Comparison of ENCODE assay signal across 8 cellular contexts in the genomic region with DNA sequence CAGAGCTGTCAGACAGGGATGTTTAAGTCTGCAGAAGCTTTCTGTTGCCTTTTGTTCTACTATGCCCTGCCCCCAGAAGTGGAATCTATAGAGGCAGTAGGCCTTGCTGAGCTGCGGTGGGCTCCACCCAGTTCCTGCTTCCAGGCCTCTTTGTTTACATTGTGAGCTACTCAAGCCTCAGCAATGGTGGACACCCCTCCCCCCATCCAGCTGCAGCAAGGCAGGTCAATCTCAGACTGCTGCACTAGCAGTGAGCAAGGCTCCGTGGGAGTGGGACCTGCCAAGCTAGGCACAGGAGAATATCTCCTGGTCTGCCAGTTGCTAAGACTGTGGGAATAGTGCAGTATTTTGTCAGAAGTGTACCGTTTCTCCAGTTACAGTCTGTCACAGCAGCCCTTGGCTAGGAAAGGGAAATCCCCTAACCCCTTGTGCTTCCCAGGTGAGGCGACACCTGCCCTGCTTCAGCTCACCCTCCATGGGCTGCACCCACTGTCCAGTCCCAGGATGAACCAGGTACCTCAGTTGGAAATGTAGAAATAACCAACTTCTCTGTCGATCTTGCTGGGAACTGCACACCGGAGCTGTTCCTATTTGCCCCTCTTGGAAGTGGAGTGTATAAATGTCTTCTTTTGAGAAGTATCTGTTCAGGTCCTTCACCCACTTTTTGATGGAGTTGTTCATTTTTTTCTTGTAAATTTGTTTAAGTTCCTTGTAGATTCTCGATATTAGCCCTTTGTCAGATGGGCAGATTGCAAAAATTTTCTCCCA.
DNase-seq lines count a peak whose midpoint lies in the region; ATAC-seq and TF ChIP-seq lines count a peak whose summit lies in the region.

No MANE protein-coding gene starts in this region.

- DNase-seq in DND-41: peak; percentile 86
- peak; percentile 88 for DNase-seq in NCI-H2029 (lab: John Stamatoyannopoulos, UW)
- peak; percentile 56 for DNase-seq in kidney tubule cell (ENCODE audit: low spot score)
- DNase-seq in NCI-H524 treated with DMSO at 0.1 percent for 48 hours (lab: John Stamatoyannopoulos, UW): no peak
- no peak for DNase-seq in NCI-H128 (lab: John Stamatoyannopoulos, UW; ENCODE audit: unreplicated experiment)
- DNase-seq in posterior vena cava (ENCODE audit: low spot score): no peak
- DNase-seq in GM19238 (ENCODE audit: insufficient read length, low spot score): no peak

- TF ChIP-seq CTCF in DND-41 (IDR thresholded peaks at IDR 0.05; ENCODE audit: borderline replicate concordance, extremely low read depth, low read length, poor library complexity, severe bottlenecking): no peak

- peaks cover 14% of the 10 kb centered on the region for H3K4me1 Mint-ChIP-seq in activated T-helper 17 cell treated with anti-CD3 and anti-CD28 coated beads, Interleukin-2, amount 50 U/mL, for 72 hours

- peak; percentile 97 for ATAC-seq in DND-41 (ENCODE audit: insufficient read depth, low read depth)
- ATAC-seq in activated T-helper 17 cell treated with anti-CD3 and anti-CD28 coated beads, Interleukin-2, amount 50 U/mL, for 72 hours (replicated peaks): no peak

- intact Hi-C loops in posterior vena cava (cut with DNase I): no loop called here

- H3K79me2 ChIP-seq in DND-41 (ENCODE audit: insufficient read depth, low read length): no peaks in the 10 kb centered on the region

- no peak overlapping the region for H3K27ac Mint-ChIP-seq in activated T-helper 17 cell treated with anti-CD3 and anti-CD28 coated beads, Interleukin-2, amount 50 U/mL, for 72 hours

- peaks cover 20% of the 10 kb centered on the region for H3K4me1 ChIP-seq in DND-41 (ENCODE audit: insufficient read depth, low read length)

- no peak overlapping the region for H3K4me3 ChIP-seq in DND-41 (ENCODE audit: low read depth in 1 of 2, low read length in 2 of 2)

- H2AFZ ChIP-seq in DND-41 (ENCODE audit: low read depth, low read length): peak overlapping the region; percentile 53

- no peaks in the 10 kb centered on the region for H3K36me3 ChIP-seq in DND-41 (ENCODE audit: insufficient read depth, low read length)

- H4K20me1 ChIP-seq in DND-41 (ENCODE audit: insufficient read depth, low read length): no peaks in the 10 kb centered on the region

- H3K4me2 ChIP-seq in DND-41 (ENCODE audit: insufficient read depth, low read length): no peak overlapping the region

- peaks cover 18% of the 10 kb centered on the region for H3K9me3 Mint-ChIP-seq in activated T-helper 17 cell treated with anti-CD3 and anti-CD28 coated beads, Interleukin-2, amount 50 U/mL, for 72 hours

- peak overlapping the region; percentile 20; the same call in 1 of the 2 replicates for H3K9ac ChIP-seq in DND-41 (ENCODE audit: low read depth, low read length)

- H3K9me3 ChIP-seq in DND-41 (ENCODE audit: insufficient read depth, low read length, severe bottlenecking): peaks cover 3% of the 10 kb centered on the region

- H3K27ac ChIP-seq in DND-41 (ENCODE audit: low read length): peak overlapping the region; percentile 61

- H3K27me3 Mint-ChIP-seq in activated T-helper 17 cell treated with anti-CD3 and anti-CD28 coated beads, Interleukin-2, amount 50 U/mL, for 72 hours: no peaks in the 10 kb centered on the region

- H3K36me3 Mint-ChIP-seq in activated T-helper 17 cell treated with anti-CD3 and anti-CD28 coated beads, Interleukin-2, amount 50 U/mL, for 72 hours (ENCODE audit: low read depth): no peaks in the 10 kb centered on the region

- H3K27me3 ChIP-seq in DND-41 (ENCODE audit: insufficient read depth, low read length, poor library complexity): no peaks in the 10 kb centered on the region

- H3K4me3 Mint-ChIP-seq in activated T-helper 17 cell treated with anti-CD3 and anti-CD28 coated beads, Interleukin-2, amount 50 U/mL, for 72 hours: peak overlapping the region; percentile 37

Comparison
In these comparisons a context has a peak if more than half of its experiments do, and no peak if none do; other contexts are left out.
1. DNase-seq: peak in DND-41 (single experiment), NCI-H2029 (single experiment) and kidney tubule cell (single experiment); none in NCI-H524 treated with DMSO at 0.1 percent for 48 hours (single experiment), NCI-H128 (single experiment), posterior vena cava (single experiment) and GM19238 (single experiment).